Comparison of ENCODE assay signal across 24 cellular contexts in genomic region chr7:132453825-132454224, GRCh38.
DNase-seq lines count a peak whose midpoint lies in the region; ATAC-seq, FAIRE-seq and TF ChIP-seq lines count a peak whose summit lies in the region.
"Had no signal": no experiment of that assay in that cellular context is flagged by ENCODE, and none has a peak within 500 bp of the region (broad histone marks: within the 10 kb centered on the region; RNA-seq: fewer than 3 reads in every experiment).

No MANE protein-coding gene starts in this region.

- no peaks in the 10 kb centered on the region for H3K9me2 ChIP-seq in Loucy (replicated peaks; ENCODE audit: low read depth, low read length)

- TF ChIP-seq CTCF in Loucy (conservative IDR thresholded peaks at IDR 0.05; ENCODE audit: low read length) = no peak

- ATAC-seq in activated naive CD8-positive, alpha-beta T cell treated with anti-CD3 and anti-CD28 coated beads, Interleukin-2, amount 50 U/mL, for 24 hours = peak; percentile 12
- peak; percentile 85 to 89 for ATAC-seq in natural killer cell treated with Interleukin-12 subunit alpha and Interleukin-12 subunit beta and Interleukin-15 and Interleukin-18, amount 100 ng/mL, for 72 hours
- no peak for ATAC-seq in HG03378 (IDR thresholded peaks at IDR 0.05; ENCODE audit: unreplicated experiment)
- ATAC-seq: PC-3 had no signal

- H3K4me3 Mint-ChIP-seq in activated naive CD8-positive, alpha-beta T cell treated with anti-CD3 and anti-CD28 coated beads, Interleukin-2, amount 50 U/mL, for 24 hours = no peak overlapping the region
- peak overlapping the region; percentile 65 for H3K4me3 Mint-ChIP-seq in natural killer cell treated with Interleukin-12 subunit alpha and Interleukin-12 subunit beta and Interleukin-15 and Interleukin-18, amount 100 ng/mL, for 72 hours

- H3K9ac ChIP-seq in Loucy (ENCODE audit: low read depth, low read length, poor library complexity, severe bottlenecking) = no peak overlapping the region

- no peaks in the 10 kb centered on the region for H3K36me3 ChIP-seq in Loucy (ENCODE audit: insufficient read depth, low read length)

- H3K9me3 Mint-ChIP-seq in activated naive CD8-positive, alpha-beta T cell treated with anti-CD3 and anti-CD28 coated beads, Interleukin-2, amount 50 U/mL, for 24 hours = no peaks in the 10 kb centered on the region
- no peaks in the 10 kb centered on the region for H3K9me3 Mint-ChIP-seq in natural killer cell treated with Interleukin-12 subunit alpha and Interleukin-12 subunit beta and Interleukin-15 and Interleukin-18, amount 100 ng/mL, for 72 hours

- no peaks in the 10 kb centered on the region for H3K36me3 Mint-ChIP-seq in activated naive CD8-positive, alpha-beta T cell treated with anti-CD3 and anti-CD28 coated beads, Interleukin-2, amount 50 U/mL, for 24 hours (ENCODE audit: low read depth)
- H3K36me3 Mint-ChIP-seq in natural killer cell treated with Interleukin-12 subunit alpha and Interleukin-12 subunit beta and Interleukin-15 and Interleukin-18, amount 100 ng/mL, for 72 hours = no peaks in the 10 kb centered on the region

- H3K27ac Mint-ChIP-seq in activated naive CD8-positive, alpha-beta T cell treated with anti-CD3 and anti-CD28 coated beads, Interleukin-2, amount 50 U/mL, for 24 hours = no peak overlapping the region
- peak overlapping the region; percentile 67 to 76 for H3K27ac Mint-ChIP-seq in natural killer cell treated with Interleukin-12 subunit alpha and Interleukin-12 subunit beta and Interleukin-15 and Interleukin-18, amount 100 ng/mL, for 72 hours

- H3K4me2 ChIP-seq in Loucy (ENCODE audit: low read depth, low read length, poor library complexity, severe bottlenecking) = peak overlapping the region; percentile 16

- H3K27me3 Mint-ChIP-seq in activated naive CD8-positive, alpha-beta T cell treated with anti-CD3 and anti-CD28 coated beads, Interleukin-2, amount 50 U/mL, for 24 hours = no peaks in the 10 kb centered on the region
- no peaks in the 10 kb centered on the region for H3K27me3 Mint-ChIP-seq in natural killer cell treated with Interleukin-12 subunit alpha and Interleukin-12 subunit beta and Interleukin-15 and Interleukin-18, amount 100 ng/mL, for 72 hours

- no peaks in the 10 kb centered on the region for H3K79me2 ChIP-seq in Loucy (ENCODE audit: insufficient read depth, low read length)

- H3K4me3 ChIP-seq in Loucy (ENCODE audit: low read length, poor library complexity, severe bottlenecking) = no peak overlapping the region

- H3K9me3 ChIP-seq in Loucy (ENCODE audit: insufficient read depth, low read depth, low read length) = no peaks in the 10 kb centered on the region

- H3K27me3 ChIP-seq in Loucy (ENCODE audit: insufficient read depth, low read length, poor library complexity, severe bottlenecking) = no peaks in the 10 kb centered on the region

- no peaks in the 10 kb centered on the region for H3F3A ChIP-seq in Loucy (ENCODE audit: low read depth)

- peak; percentile 51 for DNase-seq in NK-92 treated with Interleukin-12 subunit alpha and Interleukin-12 subunit beta, amount 100 ng/mL, for 24 hours (lab: John Stamatoyannopoulos, UW)
- DNase-seq in NK-92 (lab: John Stamatoyannopoulos, UW; ENCODE audit: unreplicated experiment) = no peak
- DNase-seq in activated naive CD8-positive, alpha-beta T cell treated with anti-CD3 and anti-CD28 coated beads, Interleukin-2, amount 50 U/mL, for 24 hours = no peak
- DNase-seq in natural killer cell treated with Interleukin-12 subunit alpha and Interleukin-12 subunit beta and Interleukin-15 and Interleukin-18, amount 100 ng/mL, for 72 hours (ENCODE audit: low spot score) = peak; percentile 70
- DNase-seq in urothelium cell line (ENCODE audit: low spot score) = no peak
- DNase-seq in medulla oblongata (ENCODE audit: extremely low spot score) = no peak
- DNase-seq: ACHN, C1 segment of cervical spinal cord, GOT3, HCEC 1CT, KG1, NCI-H1694, NCI-H2081, NCI-H2171 treated with DMSO at 0.1 percent for 48 hours, NCI-H526, PC-3, RPMI8226, SHP77 treated with DMSO at 0.1 percent for 48 hours had no signal

- FAIRE-seq in urothelium cell line (lab: Jason Lieb, UNC) = no peak
- FAIRE-seq: G401.6, GM12892, GM18507, HTR-8/SVneo had no signal

- no peaks in the 10 kb centered on the region for H4K20me1 ChIP-seq in Loucy (ENCODE audit: insufficient read depth, low read length, poor library complexity, severe bottlenecking)

- peaks cover 43% of the 10 kb centered on the region for H3K4me1 ChIP-seq in Loucy (ENCODE audit: insufficient read depth, low read length, poor library complexity, severe bottlenecking)

- peak overlapping the region; percentile 69 for H2AFZ ChIP-seq in Loucy (ENCODE audit: low read length)

- H3K4me1 Mint-ChIP-seq in activated naive CD8-positive, alpha-beta T cell treated with anti-CD3 and anti-CD28 coated beads, Interleukin-2, amount 50 U/mL, for 24 hours = peaks cover 68% of the 10 kb centered on the region
- H3K4me1 Mint-ChIP-seq in natural killer cell treated with Interleukin-12 subunit alpha and Interleukin-12 subunit beta and Interleukin-15 and Interleukin-18, amount 100 ng/mL, for 72 hours (ENCODE audit: low read depth in 2 of 2) = peaks cover 79 to 81% of the 10 kb centered on the region in 2 donors

Comparison
In these comparisons a context has a peak if more than half of its experiments do, and no peak if none do; other contexts are left out.
1. DNase-seq: peak in NK-92 treated with Interleukin-12 subunit alpha and Interleukin-12 subunit beta, amount 100 ng/mL, for 24 hours (single experiment) and natural killer cell treated with Interleukin-12 subunit alpha and Interleukin-12 subunit beta and Interleukin-15 and Interleukin-18, amount 100 ng/mL, for 72 hours (single experiment); none in NK-92 (single experiment), activated naive CD8-positive, alpha-beta T cell treated with anti-CD3 and anti-CD28 coated beads, Interleukin-2, amount 50 U/mL, for 24 hours (single experiment), urothelium cell line (single experiment) and medulla oblongata (single experiment).